13 cellular contexts compared by ENCODE assay signal in the genomic region with DNA sequence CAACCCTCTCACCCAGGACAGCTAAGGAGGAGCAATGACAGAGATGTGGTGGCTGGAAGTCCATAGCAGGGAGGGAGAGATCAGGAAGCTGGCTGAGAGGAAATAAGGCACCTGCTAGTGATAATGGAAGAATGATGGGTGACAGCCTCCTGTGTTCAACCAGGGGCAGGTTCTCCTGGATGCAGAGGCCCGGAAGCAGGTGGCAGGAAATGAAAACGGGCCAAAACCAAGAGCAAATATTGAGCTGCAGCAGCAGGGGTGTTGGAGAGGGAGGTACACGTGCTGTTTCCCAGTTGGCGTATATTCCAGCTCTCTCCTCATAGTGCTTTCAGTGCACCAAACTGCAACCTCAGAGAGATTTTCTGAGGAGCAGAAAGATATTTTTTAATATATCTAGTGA.
DNase-seq lines count a peak whose midpoint lies in the region; ATAC-seq and TF ChIP-seq lines count a peak whose summit lies in the region.
"Had no signal": no experiment of that assay in that cellular context is flagged by ENCODE, and none has a peak within 500 bp of the region (broad histone marks: within the 10 kb centered on the region; RNA-seq: fewer than 3 reads in every experiment).

No MANE protein-coding gene starts in this region.

- H4K20me1 ChIP-seq in OCI-LY3 (ENCODE audit: insufficient read depth, low read length), result no peaks in the 10 kb centered on the region

- H3K27ac ChIP-seq in OCI-LY3 (ENCODE audit: low read length), result no peak overlapping the region
- H3K27ac ChIP-seq: ascending aorta, esophagus muscularis mucosa, suprapubic skin had no signal

- ATAC-seq in GM21515 (IDR thresholded peaks at IDR 0.05; ENCODE audit: unreplicated experiment) (no peak), GM18870 (IDR thresholded peaks at IDR 0.05; ENCODE audit: unreplicated experiment) (no peak), HG02759 (IDR thresholded peaks at IDR 0.05; ENCODE audit: unreplicated experiment) (no peak)

- intact Hi-C loops in head of caudate nucleus (cut with DNase I), result no loop called here

- no peak overlapping the region for H2AFZ ChIP-seq in OCI-LY3 (ENCODE audit: low read depth, low read length)

- H3K4me2 ChIP-seq in OCI-LY3 (ENCODE audit: low read length), result 0 out of 2 replicates have a peak overlapping the region, but pooled peaks have one; percentile 11

- DNase-seq in GDM1 (lab: John Stamatoyannopoulos, UW), result peak; percentile 72
- DNase-seq in NCI-H1105 (lab: John Stamatoyannopoulos, UW), result peak; percentile 78
- peak; percentile 59 to 90 for DNase-seq in lung microvascular endothelial cell (ENCODE audit: low read depth in 2 of 2)
- DNase-seq in head of caudate nucleus, result no peak
- DNase-seq: GF-D8; stimulated activated CD4-positive, alpha-beta T cell treated with anti-CD3 and anti-CD28 coated beads, Interleukin-4, amount 100 ng/mL, for 4 hours had no signal

- H3K27me3 ChIP-seq in OCI-LY3 (ENCODE audit: low read depth, low read length), result no peaks in the 10 kb centered on the region
- H3K27me3 ChIP-seq: ascending aorta, esophagus muscularis mucosa, suprapubic skin had no signal

- no peaks in the 10 kb centered on the region for H3K36me3 ChIP-seq in OCI-LY3 (replicated peaks; ENCODE audit: low read depth, low read length)
- H3K36me3 ChIP-seq: ascending aorta, esophagus muscularis mucosa, suprapubic skin had no signal

- H3K4me1 ChIP-seq in OCI-LY3 (ENCODE audit: low read length), result peaks cover 10% of the 10 kb centered on the region
- H3K4me1 ChIP-seq: ascending aorta, esophagus muscularis mucosa, suprapubic skin had no signal

- no peaks in the 10 kb centered on the region for H3K79me2 ChIP-seq in OCI-LY3 (ENCODE audit: low read length)

- H3K9ac ChIP-seq in OCI-LY3 (ENCODE audit: low read length), result no peak overlapping the region

- no peak for TF ChIP-seq CTCF in OCI-LY3 (IDR thresholded peaks at IDR 0.05; ENCODE audit: low read depth, low read length)

- H3K4me3 ChIP-seq in OCI-LY3 (ENCODE audit: low read length), result no peak overlapping the region
- H3K4me3 ChIP-seq: ascending aorta, esophagus muscularis mucosa, suprapubic skin had no signal

- no peaks in the 10 kb centered on the region for H3K9me3 ChIP-seq in OCI-LY3 (ENCODE audit: insufficient read depth, low read length)
- H3K9me3 ChIP-seq: ascending aorta, esophagus muscularis mucosa, suprapubic skin had no signal

Comparison
In these comparisons a context has a peak if more than half of its experiments do, and no peak if none do; other contexts are left out.
1. DNase-seq: peak in GDM1 (single experiment), NCI-H1105 (single experiment) and lung microvascular endothelial cell (2 of 2); none in head of caudate nucleus (0 of 42).